29 cellular contexts compared by ENCODE assay signal in the genomic region with DNA sequence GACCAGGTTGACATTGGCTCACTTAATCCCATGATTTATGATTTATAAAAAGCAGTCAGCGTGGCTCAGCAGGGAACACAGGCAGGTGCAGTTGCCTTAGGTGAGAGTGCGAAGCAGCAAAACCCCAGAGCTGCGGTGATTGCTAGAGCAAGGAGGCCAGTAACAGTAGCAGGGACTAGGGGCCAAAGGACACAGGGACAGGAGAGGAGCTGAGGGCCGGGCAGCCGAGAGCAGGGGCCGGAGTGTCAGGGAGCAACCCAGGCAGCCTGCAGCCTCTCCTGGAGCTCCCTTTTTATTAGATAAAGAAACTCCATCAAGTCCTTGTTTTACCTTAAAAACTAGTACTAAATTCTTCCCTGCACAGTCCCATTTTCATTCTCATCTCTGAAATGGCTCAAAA. TPM values are rescaled to one million over a fixed set of nuclear protein-coding genes. Genes with fewer than 3 reads are reported as not detected.
"Had no signal": no experiment of that assay in that cellular context is flagged by ENCODE, and none has a peak within 500 bp of the region (broad histone marks: within the 10 kb centered on the region; RNA-seq: fewer than 3 reads in every experiment).

No MANE protein-coding gene starts in this region.

- H3K27me3 ChIP-seq: colonic mucosa, esophagus squamous epithelium, gastrocnemius medialis, left lung had no signal

- H3K9me3 Mint-ChIP-seq: dendritic cell treated with granulocyte-macrophage colony-stimulating factor and Interleukin-4, amounts not matched to agents 40 ng/mL and 50 ng/mL, for 4 days; endodermal cell; naive thymus-derived CD8-positive, alpha-beta T cell had no signal

- H3K36me3 ChIP-seq: colonic mucosa, esophagus squamous epithelium, gastrocnemius medialis, heart right ventricle, left lung, lower lobe of right lung had no signal

- H3K4me1 Mint-ChIP-seq: endodermal cell; naive thymus-derived CD8-positive, alpha-beta T cell had no signal

- DNase-seq: colonic mucosa; cortex of kidney; effector CD8-positive, alpha-beta T cell; effector memory CD8-positive, alpha-beta T cell; endodermal cell; erythroblast; esophagus squamous epithelium; foreskin fibroblast; foreskin melanocyte; gastrocnemius medialis; heart right ventricle; hippocampal formation; left cardiac atrium; left lung; left ventricle myocardium superior; lower lobe of right lung; mesenchymal stem cell; midbrain; naive thymus-derived CD8-positive, alpha-beta T cell had no signal

- H3K27ac ChIP-seq: colonic mucosa, epithelial cell of prostate, esophagus squamous epithelium, gastrocnemius medialis, heart right ventricle, left lung, lower lobe of right lung had no signal

- H3K9me3 ChIP-seq: colonic mucosa, esophagus squamous epithelium, gastrocnemius medialis, left lung, lower lobe of right lung had no signal

- H3K4me3 Mint-ChIP-seq: dendritic cell treated with granulocyte-macrophage colony-stimulating factor and Interleukin-4, amounts not matched to agents 40 ng/mL and 50 ng/mL, for 4 days; effector memory CD8-positive, alpha-beta T cell; endodermal cell; naive thymus-derived CD8-positive, alpha-beta T cell had no signal

- H3K4me3 ChIP-seq: colonic mucosa, esophagus squamous epithelium, gastrocnemius medialis, heart right ventricle, left lung, lower lobe of right lung had no signal

- H3K27ac Mint-ChIP-seq: dendritic cell treated with granulocyte-macrophage colony-stimulating factor and Interleukin-4, amounts not matched to agents 40 ng/mL and 50 ng/mL, for 4 days; effector memory CD8-positive, alpha-beta T cell; endodermal cell had no signal

- H3K36me3 Mint-ChIP-seq: naive thymus-derived CD8-positive, alpha-beta T cell had no signal

- H3K4me1 ChIP-seq: colonic mucosa, esophagus squamous epithelium, gastrocnemius medialis, left lung, lower lobe of right lung had no signal

- H3K27me3 Mint-ChIP-seq: dendritic cell treated with granulocyte-macrophage colony-stimulating factor and Interleukin-4, amounts not matched to agents 40 ng/mL and 50 ng/mL, for 4 days had no signal

- ATAC-seq: effector memory CD8-positive, alpha-beta T cell; esophagus mucosa; gastrocnemius medialis; heart right ventricle; left cardiac atrium; left lung; left ventricle myocardium superior; lower lobe of right lung; naive thymus-derived CD8-positive, alpha-beta T cell had no signal

RNA-seq across cellular contexts. Expression of a gene that starts 4.3 kb away (rescaled TPM):
- total RNA-seq: colonic mucosa; dermis microvascular lymphatic vessel endothelial cell; endodermal cell; esophagus mucosa; esophagus squamous epithelium; gastrocnemius medialis; glomerular endothelial cell; heart right ventricle; kidney epithelial cell; left cardiac atrium; left lung; left ventricle myocardium superior; lower leg skin; lower lobe of right lung; lung microvascular endothelial cell; mucosa of gallbladder; naive thymus-derived CD8-positive, alpha-beta T cell had no signal
- polyA plus RNA-seq: keratinocyte; naive thymus-derived CD8-positive, alpha-beta T cell had no signal
